In genomic region chr13:113947321-113948033, GRCh38 we compare ENCODE assay signal across 8 cellular contexts. TPM values are rescaled to one million over a fixed set of nuclear protein-coding genes. Genes with fewer than 3 reads are reported as not detected.
A peak's percentile ranks its signal among the peaks of the same experiment; 100 is the strongest.
DNase-seq lines count a peak whose midpoint lies in the region; ATAC-seq and TF ChIP-seq lines count a peak whose summit lies in the region.

No MANE protein-coding gene starts in this region.

- in situ Hi-C loops in SK-MEL-5 (cut with HindIII; ENCODE audit: low pct_unique_long_range_greater_than_20kb, low sequenced_read_pairs), result no loop called here

- CTCF ChIA-PET in activated CD4-positive, alpha-beta T cell treated with anti-CD3 and anti-CD28 coated beads, Interleukin-2, amount 10 ng/mL, durations not matched to agents 7 days and 5 days (lab: Charles Lee), result interaction anchor here (1.0 kb wide), 1 partner anchor 128 kb away, joined by 3 read pairs; no protein-coding TSS in a partner anchor

- H3K27me3 Mint-ChIP-seq in activated CD4-positive, alpha-beta T cell treated with anti-CD3 and anti-CD28 coated beads, Interleukin-2, amount 10 ng/mL, durations not matched to agents 7 days and 5 days, result no peaks in the 10 kb centered on the region

- H3K4me3 ChIP-seq in retinal pigment epithelial cell (ENCODE audit: low read length), result no peak overlapping the region

- no peaks in the 10 kb centered on the region for H3K9me3 Mint-ChIP-seq in activated CD4-positive, alpha-beta T cell treated with anti-CD3 and anti-CD28 coated beads, Interleukin-2, amount 10 ng/mL, durations not matched to agents 7 days and 5 days

- no peaks in the 10 kb centered on the region for H3K36me3 Mint-ChIP-seq in activated CD4-positive, alpha-beta T cell treated with anti-CD3 and anti-CD28 coated beads, Interleukin-2, amount 10 ng/mL, durations not matched to agents 7 days and 5 days (ENCODE audit: low read depth)

- no peak overlapping the region for H3K27ac Mint-ChIP-seq in activated CD4-positive, alpha-beta T cell treated with anti-CD3 and anti-CD28 coated beads, Interleukin-2, amount 10 ng/mL, durations not matched to agents 7 days and 5 days

- POLR2A ChIA-PET in activated CD4-positive, alpha-beta T cell treated with anti-CD3 and anti-CD28 coated beads, Interleukin-2, amount 10 ng/mL, durations not matched to agents 7 days and 5 days (lab: Charles Lee), result no interaction called here

- no peak for ATAC-seq in HG02981 (IDR thresholded peaks at IDR 0.05; ENCODE audit: unreplicated experiment)
- no peak for ATAC-seq in HG03469 (IDR thresholded peaks at IDR 0.05; ENCODE audit: unreplicated experiment)

- H3K4me1 Mint-ChIP-seq in activated CD4-positive, alpha-beta T cell treated with anti-CD3 and anti-CD28 coated beads, Interleukin-2, amount 10 ng/mL, durations not matched to agents 7 days and 5 days, result peaks cover 5% of the 10 kb centered on the region

- DNase-seq in GM04504 (ENCODE audit: low read depth) (peak; percentile 43), SK-MEL-5 (ENCODE audit: low read depth, low spot score) (peak; percentile 55), head of caudate nucleus (peak in 41 of 42 donors; percentile 21 to 79 (median 58)), retinal pigment epithelial cell (ENCODE audit: low read depth) (no peak), RKO (ENCODE audit: low spot score) (no peak)
- DNase-seq in activated CD4-positive, alpha-beta T cell treated with anti-CD3 and anti-CD28 coated beads, Interleukin-2, amount 10 ng/mL, durations not matched to agents 7 days and 5 days, result no peak

- intact Hi-C loops in head of caudate nucleus (cut with DNase I), result no loop called here

- no peak overlapping the region for H3K4me3 Mint-ChIP-seq in activated CD4-positive, alpha-beta T cell treated with anti-CD3 and anti-CD28 coated beads, Interleukin-2, amount 10 ng/mL, durations not matched to agents 7 days and 5 days

- TF ChIP-seq CTCF in retinal pigment epithelial cell (conservative IDR thresholded peaks at IDR 0.05; ENCODE audit: low read depth, low read length), result peak; percentile 69

RNA-seq across cellular contexts. Expression of gene C13orf46, which starts 26.4 kb away (rescaled TPM):
- total RNA-seq in SK-MEL-5 (2014; rRNA removed; shearing (Covaris generic)), result 0.08 TPM in 1 of 2 replicates, not detected in the other
- polyA plus RNA-seq in SK-MEL-5 (2015; cell fraction: cytosol; rRNA removed), result 0.11 and 1.3 TPM in 2 replicates
- 1.2 and 3.2 TPM in 2 replicates for polyA plus RNA-seq in SK-MEL-5 (2015; cell fraction: nucleus; rRNA removed)
- 1 to 10 TPM; 7.3 to 9.8 TPM for total RNA-seq in activated CD4-positive, alpha-beta T cell treated with anti-CD3 and anti-CD28 coated beads, Interleukin-2, amount 10 ng/mL, durations not matched to agents 7 days and 5 days

Comparison
In these comparisons a context has a peak if more than half of its experiments do, and no peak if none do; other contexts are left out.
1. DNase-seq: peak in GM04504 (single experiment), SK-MEL-5 (single experiment) and head of caudate nucleus (41 of 42); none in retinal pigment epithelial cell (single experiment), activated CD4-positive, alpha-beta T cell treated with anti-CD3 and anti-CD28 coated beads, Interleukin-2, amount 10 ng/mL, durations not matched to agents 7 days and 5 days (single experiment) and RKO (single experiment).